8 cellular contexts compared by ENCODE assay signal in genomic region chr11:3169235-3169951, GRCh38. TPM values are rescaled to one million over a fixed set of nuclear protein-coding genes. Genes with fewer than 3 reads are reported as not detected.
DNase-seq lines count a peak whose midpoint lies in the region; ATAC-seq and TF ChIP-seq lines count a peak whose summit lies in the region.

No MANE protein-coding gene starts in this region.

- no peak for TF ChIP-seq CTCF in A673 (conservative IDR thresholded peaks at IDR 0.05; ENCODE audit: low read depth, low read length)

- H3K27me3 ChIP-seq in A673 (replicated peaks; ENCODE audit: insufficient read depth, low read depth, low read length, poor library complexity) (no peaks in the 10 kb centered on the region), rectal smooth muscle tissue (ENCODE audit: control insufficient read depth, insufficient read depth, low read length) (peaks cover 5% of the 10 kb centered on the region)

- POLR2A ChIA-PET in A673 (lab: Charles Lee; ENCODE audit: low non-redundant PET): no interaction called here

- no peaks in the 10 kb centered on the region for H3K36me3 ChIP-seq in A673 (ENCODE audit: insufficient read depth, low read length, poor library complexity, severe bottlenecking)
- no peaks in the 10 kb centered on the region for H3K36me3 ChIP-seq in rectal smooth muscle tissue (ENCODE audit: control insufficient read depth, insufficient read depth, low read length)

- peaks cover 12% of the 10 kb centered on the region for H3K27me3 Mint-ChIP-seq in activated T-helper 17 cell treated with anti-CD3 and anti-CD28 coated beads, Interleukin-2, amount 50 U/mL, for 72 hours

- peak overlapping the region; percentile 70 for H3K4me3 Mint-ChIP-seq in activated T-helper 17 cell treated with anti-CD3 and anti-CD28 coated beads, Interleukin-2, amount 50 U/mL, for 72 hours

- no peaks in the 10 kb centered on the region for H3K9me3 ChIP-seq in A673 (ENCODE audit: low read depth, low read length, poor library complexity, severe bottlenecking)

- H3K4me1 ChIP-seq in A673 (ENCODE audit: insufficient read depth, low read length, poor library complexity, severe bottlenecking) (peaks cover 10% of the 10 kb centered on the region), rectal smooth muscle tissue (ENCODE audit: control insufficient read depth, insufficient read depth, low read length) (peaks cover 7% of the 10 kb centered on the region)

- no TSS peak for BruUV-seq in A673 (replicated peaks; lab: Mats Ljungman, UMichigan)

- DNase-seq in A673 (ENCODE audit: low spot score) (peak; percentile 50), HT-29 (ENCODE audit: low spot score) (peak; percentile 44), Right ventricle myocardium inferior (ENCODE audit: missing footprints) (peak; percentile 68), cerebellar cortex (ENCODE audit: low spot score) (no peak), cerebellar nuclear complex (lab: John Stamatoyannopoulos, UW) (no peak)

- peaks cover 5% of the 10 kb centered on the region for H3K4me1 Mint-ChIP-seq in activated T-helper 17 cell treated with anti-CD3 and anti-CD28 coated beads, Interleukin-2, amount 50 U/mL, for 72 hours

- H3K9me3 Mint-ChIP-seq in activated T-helper 17 cell treated with anti-CD3 and anti-CD28 coated beads, Interleukin-2, amount 50 U/mL, for 72 hours: no peaks in the 10 kb centered on the region

- peak overlapping the region; percentile 34 for H3K4me3 ChIP-seq in A673 (ENCODE audit: low read depth, low read length, poor library complexity, severe bottlenecking)
- peak overlapping the region; percentile 68 for H3K4me3 ChIP-seq in rectal smooth muscle tissue (ENCODE audit: low read length)

- CTCF ChIA-PET in A673 (lab: Charles Lee): no interaction called here

- peak overlapping the region; percentile 38 for H3K27ac Mint-ChIP-seq in activated T-helper 17 cell treated with anti-CD3 and anti-CD28 coated beads, Interleukin-2, amount 50 U/mL, for 72 hours

- ATAC-seq in activated T-helper 17 cell treated with anti-CD3 and anti-CD28 coated beads, Interleukin-2, amount 50 U/mL, for 72 hours (replicated peaks): peak; percentile 74
- peak; percentile 62 for ATAC-seq in Right ventricle myocardium inferior
- ATAC-seq in GM21360 (IDR thresholded peaks at IDR 0.05; ENCODE audit: unreplicated experiment): no peak

- H3K36me3 Mint-ChIP-seq in activated T-helper 17 cell treated with anti-CD3 and anti-CD28 coated beads, Interleukin-2, amount 50 U/mL, for 72 hours (ENCODE audit: low read depth): no peaks in the 10 kb centered on the region

- no peak overlapping the region for H3K27ac ChIP-seq in A673 (ENCODE audit: low read depth, low read length, poor library complexity, severe bottlenecking)
- peak overlapping the region; percentile 66 for H3K27ac ChIP-seq in rectal smooth muscle tissue (ENCODE audit: low read depth, low read length)

- H3K9ac ChIP-seq in rectal smooth muscle tissue (ENCODE audit: low read length): peak overlapping the region; percentile 19

- intact Hi-C loops in A673 (cut with micrococcal nuclease; ENCODE audit: unreplicated experiment) (no loop called here), Right ventricle myocardium inferior (cut with DNase I) (no loop called here)

RNA-seq across cellular contexts. Expression of gene OSBPL5, which starts 4.3 kb away (rescaled TPM):
- total RNA-seq in A673 (2021) (28.4 and 30.1 TPM in 2 replicates), Right ventricle myocardium inferior (18.4 TPM)
- 93.1 and 106 TPM in 2 replicates for total RNA-seq in HT-29 (2014; rRNA removed; shearing (Covaris generic))
- 1 to 10 TPM; 3.3 to 5.3 TPM for total RNA-seq in activated T-helper 17 cell treated with anti-CD3 and anti-CD28 coated beads, Interleukin-2, amount 50 U/mL, for 72 hours

RNA-seq across cellular contexts. Expression of gene MRGPRG, which starts 49.2 kb away (rescaled TPM):
- not detected in 2 replicates for total RNA-seq in A673 (2021)
- not detected in 2 replicates for total RNA-seq in HT-29 (2014; rRNA removed; shearing (Covaris generic))
- not detected for total RNA-seq in activated T-helper 17 cell treated with anti-CD3 and anti-CD28 coated beads, Interleukin-2, amount 50 U/mL, for 72 hours
- not detected for total RNA-seq in Right ventricle myocardium inferior

Comparison
In these comparisons a context has a peak if more than half of its experiments do, and no peak if none do; other contexts are left out.
1. DNase-seq: peak in A673 (single experiment), HT-29 (single experiment) and Right ventricle myocardium inferior (single experiment); none in cerebellar cortex (single experiment) and cerebellar nuclear complex (0 of 2).